ENCODE assay signal across 22 cellular contexts in the genomic region with DNA sequence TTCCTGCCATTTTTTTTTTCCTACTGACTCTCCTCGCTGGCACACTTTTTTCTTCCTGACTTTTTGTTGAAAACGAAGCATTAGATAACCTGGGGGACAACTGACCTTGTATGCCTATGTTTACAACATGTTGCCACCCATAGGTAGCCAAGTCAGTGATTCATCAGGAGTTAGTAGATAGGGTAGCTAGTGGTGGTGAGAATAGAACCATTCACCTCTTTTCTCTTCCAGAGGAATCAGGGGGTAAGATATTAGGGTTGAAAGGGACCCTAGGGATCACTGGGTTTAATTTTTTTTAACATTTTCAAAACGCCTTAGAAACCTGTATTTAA.
A peak's percentile ranks its signal among the peaks of the same experiment; 100 is the strongest.
DNase-seq lines count a peak whose midpoint lies in the region; ATAC-seq, FAIRE-seq and TF ChIP-seq lines count a peak whose summit lies in the region.
"Had no signal": no experiment of that assay in that cellular context is flagged by ENCODE, and none has a peak within 500 bp of the region (broad histone marks: within the 10 kb centered on the region; RNA-seq: fewer than 3 reads in every experiment).

No MANE protein-coding gene starts in this region.

- TF ChIP-seq EP300 in A549 (IDR thresholded peaks at IDR 0.05), result no peak

- no peak for FAIRE-seq in A549 (lab: Jason Lieb, UNC)
- FAIRE-seq: A204.1, D721Med, G401.6, GM12892, H1 had no signal

- H3K36me3 ChIP-seq in thyroid gland, result no peaks in the 10 kb centered on the region
- H3K36me3 ChIP-seq in colonic mucosa, result no peaks in the 10 kb centered on the region
- H3K36me3 ChIP-seq: BE2C, HAP-1 had no signal

- TF ChIP-seq POLR2A in A549 (IDR thresholded peaks at IDR 0.05; ENCODE audit: low read length) (no peak), thyroid gland (IDR thresholded peaks at IDR 0.05) (no peak)

- POLR2A ChIA-PET in A549 (lab: Yijun Ruan, JAX), result no interaction called here

- peak overlapping the region; percentile 67 for H3K27ac Mint-ChIP-seq in nephron progenitor cell
- H3K27ac Mint-ChIP-seq: CD14-positive monocyte; CD8-positive, alpha-beta T cell had no signal

- H3K27me3 ChIP-seq in thyroid gland (no peaks in the 10 kb centered on the region), colonic mucosa (no peaks in the 10 kb centered on the region)
- H3K27me3 ChIP-seq: BE2C had no signal

- CTCF ChIA-PET in A549 (lab: Yijun Ruan, JAX), result no interaction called here

- 39% methylated on average over 3 of the region's 3 CpGs for WGBS in A549 (ENCODE audit: missing lambda C conversion rate)
- 49 to 63% methylated on average over 3 of the region's 3 CpGs for WGBS in thyroid gland, 2 donors

- TF ChIP-seq RAD21 in A549 (conservative IDR thresholded peaks at IDR 0.05 in 1 of 2, IDR thresholded peaks at IDR 0.05 in 1 of 2), result no peak

- H3K9me3 Mint-ChIP-seq in nephron progenitor cell, result no peaks in the 10 kb centered on the region
- H3K9me3 Mint-ChIP-seq: CD8-positive, alpha-beta T cell had no signal

- H3K9me3 ChIP-seq in A549, result no peaks in the 10 kb centered on the region
- H3K9me3 ChIP-seq in thyroid gland, result no peaks in the 10 kb centered on the region
- H3K9me3 ChIP-seq in colonic mucosa, result no peaks in the 10 kb centered on the region
- H3K9me3 ChIP-seq: BE2C, HAP-1 had no signal

- no peaks in the 10 kb centered on the region for H3K36me3 Mint-ChIP-seq in nephron progenitor cell (ENCODE audit: low read depth)
- H3K36me3 Mint-ChIP-seq: CD14-positive monocyte; CD8-positive, alpha-beta T cell had no signal

- H3K4me1 Mint-ChIP-seq in nephron progenitor cell, result peaks cover 7% of the 10 kb centered on the region
- H3K4me1 Mint-ChIP-seq: CD14-positive monocyte had no signal

- intact Hi-C loops in thyroid gland (cut with DNase I) (no loop called here), colonic mucosa (cut with DNase I) (no loop called here)

- peaks cover 6% of the 10 kb centered on the region for H3K27me3 Mint-ChIP-seq in nephron progenitor cell (ENCODE audit: low read depth, poor library complexity)

- TF ChIP-seq CTCF in A549 (IDR thresholded peaks at IDR 0.05), result no peak
- no peak for TF ChIP-seq CTCF in VCaP (conservative IDR thresholded peaks at IDR 0.05)
- no peak for TF ChIP-seq CTCF in nephron progenitor cell (IDR thresholded peaks at IDR 0.05)
- TF ChIP-seq CTCF in thyroid gland (IDR thresholded peaks at IDR 0.05), result no peak
- no peak for TF ChIP-seq CTCF in colonic mucosa (IDR thresholded peaks at IDR 0.05)

- H3K9ac ChIP-seq in colonic mucosa (ENCODE audit: low read depth in 2 of 2, low read length in 2 of 2), result no peak overlapping the region

- H3K4me1 ChIP-seq in A549 (peaks cover 12% of the 10 kb centered on the region), thyroid gland (peaks cover 14 to 47% of the 10 kb centered on the region in 2 donors), colonic mucosa (no peaks in the 10 kb centered on the region)
- H3K4me1 ChIP-seq: BE2C, HAP-1 had no signal

- ATAC-seq in A549, result no peak
- ATAC-seq in HG03039 (IDR thresholded peaks at IDR 0.05; ENCODE audit: unreplicated experiment), result no peak
- no peak for ATAC-seq in HG03457 (IDR thresholded peaks at IDR 0.05; ENCODE audit: unreplicated experiment)
- ATAC-seq: CD8-positive, alpha-beta T cell had no signal

- H3K27ac ChIP-seq in A549 (peak overlapping the region; percentile 12 to 55; a peak in 1 of 6 replicates), VCaP (peak overlapping the region; percentile 77), thyroid gland (peak overlapping the region; percentile 81 to 90 (median 85)), colonic mucosa (no peak overlapping the region)
- H3K27ac ChIP-seq: HL-60 had no signal

- H3K4me3 ChIP-seq in A549, result no peak overlapping the region
- H3K4me3 ChIP-seq in thyroid gland (replicated peaks in 1 of 3), result no peak overlapping the region
- no peak overlapping the region for H3K4me3 ChIP-seq in colonic mucosa
- H3K4me3 ChIP-seq: HAP-1 had no signal

- DNase-seq in A549 (ENCODE audit: low read depth in 1 of 2, low spot score in 1 of 2) (no peak), nephron progenitor cell (no peak), thyroid gland (no peak), colonic mucosa (no peak), NCI-H2227 treated with DMSO at 0.1 percent for 48 hours (lab: John Stamatoyannopoulos, UW) (no peak)
- DNase-seq: BE2C; CD8-positive, alpha-beta T cell; COR-L47; DMS153; DMS79 treated with DMSO at 0.1 percent for 48 hours; EL had no signal

- peak overlapping the region; percentile 42 for H3K4me2 ChIP-seq in A549

- no peak overlapping the region for H3K4me3 Mint-ChIP-seq in nephron progenitor cell
- H3K4me3 Mint-ChIP-seq: CD14-positive monocyte; CD8-positive, alpha-beta T cell had no signal

TF ChIP-seq in A549, 52 proteins besides CTCF, POLR2A, EP300 and RAD21:
- TF ChIP-seq CEBPB (IDR thresholded peaks at IDR 0.05) (no peak), TP53 (CRISPR knock-in tag; IDR thresholded peaks at IDR 0.05) (no peak), JUN (IDR thresholded peaks at IDR 0.05) (no peak), TFCP2L1 (CRISPR knock-in tag; IDR thresholded peaks at IDR 0.05) (no peak), EHF (CRISPR knock-in tag; IDR thresholded peaks at IDR 0.05) (no peak), ZC3H11A (IDR thresholded peaks at IDR 0.05) (no peak), CBX2 (IDR thresholded peaks at IDR 0.05; ENCODE audit: borderline replicate concordance, low read depth) (no peak), ESRRA (IDR thresholded peaks at IDR 0.05; ENCODE audit: borderline replicate concordance, low read length) (no peak), PHF8 (IDR thresholded peaks at IDR 0.05; ENCODE audit: borderline replicate concordance, low read depth) (no peak), HOXA7 (CRISPR knock-in tag; IDR thresholded peaks at IDR 0.05) (no peak), NR3C1 (IDR thresholded peaks at IDR 0.05) (no peak), HOXB13 (CRISPR knock-in tag; IDR thresholded peaks at IDR 0.05; ENCODE audit: low read depth) (no peak)
- TF ChIP-seq, protein P1, sequence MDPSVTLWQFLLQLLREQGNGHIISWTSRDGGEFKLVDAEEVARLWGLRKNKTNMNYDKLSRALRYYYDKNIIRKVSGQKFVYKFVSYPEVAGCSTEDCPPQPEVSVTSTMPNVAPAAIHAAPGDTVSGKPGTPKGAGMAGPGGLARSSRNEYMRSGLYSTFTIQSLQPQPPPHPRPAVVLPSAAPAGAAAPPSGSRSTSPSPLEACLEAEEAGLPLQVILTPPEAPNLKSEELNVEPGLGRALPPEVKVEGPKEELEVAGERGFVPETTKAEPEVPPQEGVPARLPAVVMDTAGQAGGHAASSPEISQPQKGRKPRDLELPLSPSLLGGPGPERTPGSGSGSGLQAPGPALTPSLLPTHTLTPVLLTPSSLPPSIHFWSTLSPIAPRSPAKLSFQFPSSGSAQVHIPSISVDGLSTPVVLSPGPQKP (IDR thresholded peaks at IDR 0.05; ENCODE audit: low read depth, low read length), result no peak
- TF ChIP-seq, protein P2, sequence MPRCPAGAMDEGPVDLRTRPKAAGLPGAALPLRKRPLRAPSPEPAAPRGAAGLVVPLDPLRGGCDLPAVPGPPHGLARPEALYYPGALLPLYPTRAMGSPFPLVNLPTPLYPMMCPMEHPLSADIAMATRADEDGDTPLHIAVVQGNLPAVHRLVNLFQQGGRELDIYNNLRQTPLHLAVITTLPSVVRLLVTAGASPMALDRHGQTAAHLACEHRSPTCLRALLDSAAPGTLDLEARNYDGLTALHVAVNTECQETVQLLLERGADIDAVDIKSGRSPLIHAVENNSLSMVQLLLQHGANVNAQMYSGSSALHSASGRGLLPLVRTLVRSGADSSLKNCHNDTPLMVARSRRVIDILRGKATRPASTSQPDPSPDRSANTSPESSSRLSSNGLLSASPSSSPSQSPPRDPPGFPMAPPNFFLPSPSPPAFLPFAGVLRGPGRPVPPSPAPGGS (IDR thresholded peaks at IDR 0.05), result no peak
- TF ChIP-seq, protein P3, sequence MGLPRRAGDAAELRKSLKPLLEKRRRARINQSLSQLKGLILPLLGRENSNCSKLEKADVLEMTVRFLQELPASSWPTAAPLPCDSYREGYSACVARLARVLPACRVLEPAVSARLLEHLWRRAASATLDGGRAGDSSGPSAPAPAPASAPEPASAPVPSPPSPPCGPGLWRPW (IDR thresholded peaks at IDR 0.05), result no peak
- TF ChIP-seq, protein P4, sequence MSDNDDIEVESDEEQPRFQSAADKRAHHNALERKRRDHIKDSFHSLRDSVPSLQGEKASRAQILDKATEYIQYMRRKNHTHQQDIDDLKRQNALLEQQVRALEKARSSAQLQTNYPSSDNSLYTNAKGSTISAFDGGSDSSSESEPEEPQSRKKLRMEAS (IDR thresholded peaks at IDR 0.05), result no peak
- TF ChIP-seq, protein P5, sequence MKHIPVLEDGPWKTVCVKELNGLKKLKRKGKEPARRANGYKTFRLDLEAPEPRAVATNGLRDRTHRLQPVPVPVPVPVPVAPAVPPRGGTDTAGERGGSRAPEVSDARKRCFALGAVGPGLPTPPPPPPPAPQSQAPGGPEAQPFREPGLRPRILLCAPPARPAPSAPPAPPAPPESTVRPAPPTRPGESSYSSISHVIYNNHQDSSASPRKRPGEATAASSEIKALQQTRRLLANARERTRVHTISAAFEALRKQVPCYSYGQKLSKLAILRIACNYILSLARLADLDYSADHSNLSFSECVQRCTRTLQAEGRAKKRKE (CRISPR knock-in tag; IDR thresholded peaks at IDR 0.05; ENCODE audit: low read depth), result no peak
